In the genomic region with DNA sequence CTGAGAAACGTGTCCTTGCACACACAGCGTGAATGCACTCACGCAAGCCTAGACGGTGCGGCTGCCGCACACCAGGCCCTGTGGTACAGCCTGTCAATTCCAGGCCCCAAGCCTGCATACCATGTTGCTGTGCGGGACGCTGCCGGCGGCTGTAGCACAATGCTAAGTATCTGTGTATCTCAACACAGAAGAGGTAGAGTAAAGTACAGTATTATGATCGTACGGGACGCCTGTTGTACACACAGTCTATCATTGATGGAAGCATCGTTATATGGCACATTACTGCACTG, we compare ENCODE assay signal across 23 cellular contexts. TPM values are rescaled to one million over a fixed set of nuclear protein-coding genes. Genes with fewer than 3 reads are reported as not detected.
"Had no signal": no experiment of that assay in that cellular context is flagged by ENCODE, and none has a peak within 500 bp of the region (broad histone marks: within the 10 kb centered on the region; RNA-seq: fewer than 3 reads in every experiment).

No MANE protein-coding gene starts in this region.

- H3K9me3 Mint-ChIP-seq: activated CD4-positive, alpha-beta memory T cell treated with anti-CD3 and anti-CD28 coated beads for 36 hours; activated CD4-positive, alpha-beta T cell treated with anti-CD3 and anti-CD28 coated beads, Interleukin-2, amount 10 ng/mL, durations not matched to agents 7 days and 5 days; activated naive CD4-positive, alpha-beta T cell treated with anti-CD3 and anti-CD28 coated beads, Interleukin-2, amount 50 U/mL, for 72 hours; activated T-cell treated with anti-CD3 and anti-CD28 coated beads, Interleukin-2, amount 50 U/mL, for 4 hours; T-cell had no signal

- H3K4me1 Mint-ChIP-seq: activated CD4-positive, alpha-beta T cell treated with anti-CD3 and anti-CD28 coated beads, Interleukin-2, amount 10 ng/mL, durations not matched to agents 7 days and 5 days; T-cell had no signal

- H3K27ac ChIP-seq: SK-N-MC had no signal

- DNase-seq: activated CD4-positive, alpha-beta memory T cell treated with anti-CD3 and anti-CD28 coated beads for 36 hours; activated CD4-positive, alpha-beta T cell treated with anti-CD3 and anti-CD28 coated beads, Interleukin-2, amount 10 ng/mL, durations not matched to agents 7 days and 5 days; activated CD4-positive, CD25-positive, alpha-beta regulatory T cell; activated CD8-positive, alpha-beta memory T cell treated with anti-CD3 and anti-CD28 coated beads for 24 hours; activated effector memory CD4-positive, alpha-beta T cell treated with anti-CD3 and anti-CD28 coated beads, Interleukin-2, amount 50 U/mL, for 16 hours; activated naive CD4-positive, alpha-beta T cell treated with Interleukin-2 at 50 U/mL for 16 hours; activated T-cell treated with anti-CD3 and anti-CD28 coated beads, Interleukin-2, amount 50 U/mL, for 4 hours; IMR-90; Kasumi-1; KBM-7; NCI-H1105 treated with DMSO at 0.1 percent for 48 hours; NCI-H1436 treated with DMSO at 0.1 percent for 48 hours; NCI-H187; NCI-H2081; NCI-H446; NCI-H524; PC-3; SHP77; T-cell; T-helper 2 cell; T1000 had no signal

- H3K4me3 Mint-ChIP-seq: activated CD4-positive, alpha-beta memory T cell treated with anti-CD3 and anti-CD28 coated beads for 36 hours; activated CD4-positive, alpha-beta T cell treated with anti-CD3 and anti-CD28 coated beads, Interleukin-2, amount 10 ng/mL, durations not matched to agents 7 days and 5 days; activated T-cell treated with anti-CD3 and anti-CD28 coated beads, Interleukin-2, amount 50 U/mL, for 4 hours; T-cell had no signal

- H3K36me3 Mint-ChIP-seq: activated CD4-positive, alpha-beta memory T cell treated with anti-CD3 and anti-CD28 coated beads for 36 hours; activated naive CD4-positive, alpha-beta T cell treated with anti-CD3 and anti-CD28 coated beads, Interleukin-2, amount 50 U/mL, for 72 hours had no signal

- H3K27ac Mint-ChIP-seq: activated CD4-positive, alpha-beta memory T cell treated with anti-CD3 and anti-CD28 coated beads for 36 hours; activated CD4-positive, alpha-beta T cell treated with anti-CD3 and anti-CD28 coated beads, Interleukin-2, amount 10 ng/mL, durations not matched to agents 7 days and 5 days; activated naive CD4-positive, alpha-beta T cell treated with anti-CD3 and anti-CD28 coated beads, Interleukin-2, amount 50 U/mL, for 72 hours; T-cell had no signal

- H3K27me3 Mint-ChIP-seq: activated CD4-positive, alpha-beta memory T cell treated with anti-CD3 and anti-CD28 coated beads for 36 hours; activated CD4-positive, alpha-beta T cell treated with anti-CD3 and anti-CD28 coated beads, Interleukin-2, amount 10 ng/mL, durations not matched to agents 7 days and 5 days; T-cell had no signal

RNA-seq across cellular contexts. Expression of a gene that starts 45.0 kb away (rescaled TPM):
- total RNA-seq: PC-3 had no signal
